ENCODE assay signal across 9 cellular contexts in genomic region chr18:34729264-34729663, GRCh38. TPM values are rescaled to one million over a fixed set of nuclear protein-coding genes. Genes with fewer than 3 reads are reported as not detected.
DNase-seq lines count a peak whose midpoint lies in the region; ATAC-seq, FAIRE-seq and TF ChIP-seq lines count a peak whose summit lies in the region.
"Had no signal": no experiment of that assay in that cellular context is flagged by ENCODE, and none has a peak within 500 bp of the region (broad histone marks: within the 10 kb centered on the region; RNA-seq: fewer than 3 reads in every experiment).

No MANE protein-coding gene starts in this region.

- H3K4me3 Mint-ChIP-seq in neural progenitor cell, result no peak overlapping the region
- no peak overlapping the region for H3K4me3 Mint-ChIP-seq in CD8-positive, alpha-beta memory T cell
- H3K4me3 Mint-ChIP-seq: immature natural killer cell had no signal

- TF ChIP-seq CTCF in H1 (IDR thresholded peaks at IDR 0.05; ENCODE audit: control extremely low read depth in 1 of 3, insufficient read depth in 1 of 3, low read depth in 1 of 3, low read length in 3 of 3) (peak; percentile 13 to 80 (median 54)), neural progenitor cell (IDR thresholded peaks at IDR 0.05) (peak; percentile 72)

- no peak overlapping the region for H3K56ac ChIP-seq in H1 (replicated peaks; ENCODE audit: insufficient read length, low read depth, low read length)

- H3K4me3 ChIP-seq in H1 (ENCODE audit: extremely low read depth in 1 of 4, insufficient read depth in 2 of 4, low read depth in 3 of 4, low read length in 4 of 4), result no peak overlapping the region
- H3K4me3 ChIP-seq in neural progenitor cell, result no peak overlapping the region
- H3K4me3 ChIP-seq in CD8-positive, alpha-beta memory T cell (ENCODE audit: low read length), result no peak overlapping the region

- peaks cover 23% of the 10 kb centered on the region for H3K9me3 Mint-ChIP-seq in neural progenitor cell
- peaks cover 0 to 5% (median 2%) of the 10 kb centered on the region in 5 donors for H3K9me3 Mint-ChIP-seq in CD8-positive, alpha-beta memory T cell
- H3K9me3 Mint-ChIP-seq: immature natural killer cell had no signal

- H3K36me3 ChIP-seq in H1 (ENCODE audit: control insufficient read depth in 2 of 4, insufficient read depth in 4 of 4, low read length in 3 of 4) (no peaks in the 10 kb centered on the region), neural progenitor cell (no peaks in the 10 kb centered on the region)
- no peaks in the 10 kb centered on the region for H3K36me3 ChIP-seq in CD8-positive, alpha-beta memory T cell (ENCODE audit: insufficient read depth, low read length)

- POLR2A ChIA-PET in H1 (lab: Charles Lee; ENCODE audit: partially characterized antibody), result no interaction called here
- POLR2A ChIA-PET in CD8-positive, alpha-beta memory T cell (lab: Charles Lee), result no interaction called here

- H3K4me2 ChIP-seq in H1 (ENCODE audit: insufficient read depth in 1 of 2, low read depth in 2 of 2, low read length in 2 of 2) (no peak overlapping the region), neural progenitor cell (no peak overlapping the region)

- CTCF ChIA-PET in H1 (lab: Charles Lee; ENCODE audit: partially characterized antibody), result interaction anchor here (0.7 to 3.9 kb wide), 23 partner anchors 9 to 284 kb away, joined by 3 to 27 read pairs (median 4); partner anchors contain the start of gene DTNA
- CTCF ChIA-PET in CD8-positive, alpha-beta memory T cell (lab: Charles Lee), result no interaction called here

- no peak overlapping the region for H2BK12ac ChIP-seq in H1 (ENCODE audit: low read depth, low read length)

- no peak overlapping the region for H2AK5ac ChIP-seq in H1 (ENCODE audit: low read depth, low read length)

- H3K79me2 ChIP-seq in H1 (ENCODE audit: control insufficient read depth in 1 of 2, insufficient read depth in 2 of 2, low read length in 2 of 2) (no peaks in the 10 kb centered on the region), neural progenitor cell (ENCODE audit: low read depth) (no peaks in the 10 kb centered on the region)

- H2BK20ac ChIP-seq in H1 (ENCODE audit: low read length), result no peak overlapping the region

- H3K27ac Mint-ChIP-seq in neural progenitor cell, result no peak overlapping the region
- H3K27ac Mint-ChIP-seq in CD8-positive, alpha-beta memory T cell, result no peak overlapping the region

- 14% methylated on average over 2 of the region's 2 CpGs; no CpG with 5 or more reads in 1 of the 2 experiments for WGBS in H1 (ENCODE audit: extremely low coverage in 1 of 2, insufficient coverage in 1 of 2, insufficient read length in 1 of 2, insufficient replicate concordance in 2 of 2, low coverage in 1 of 2, low lambda C conversion rate in 2 of 2, missing lambda C conversion rate in 1 of 2), 2 experiments

- peak; percentile 100 for FAIRE-seq in H1 (lab: Jason Lieb, UNC)

- no peak overlapping the region for H3K23ac ChIP-seq in H1 (ENCODE audit: insufficient read length)

- no peak overlapping the region for H4K5ac ChIP-seq in H1 (ENCODE audit: insufficient read length, low read depth, low read length)

- H3K14ac ChIP-seq in H1 (ENCODE audit: insufficient read length), result no peak overlapping the region

- DNase-seq in D341Med (ENCODE audit: low spot score), result peak; percentile 62
- peak; percentile 47 for DNase-seq in NCI-H1105 (lab: John Stamatoyannopoulos, UW)
- DNase-seq in H1 (ENCODE audit: low read depth in 1 of 2, low spot score in 2 of 2), result peak in 1 of 2 experiments; percentile 27
- DNase-seq in neural progenitor cell (ENCODE audit: low spot score), result peak; percentile 70
- DNase-seq in cortex of kidney (lab: John Stamatoyannopoulos, UW), result no peak
- no peak for DNase-seq in CD8-positive, alpha-beta memory T cell

- no peak overlapping the region for H3K18ac ChIP-seq in H1 (ENCODE audit: extremely low read depth, low read length)

- no peak overlapping the region for H3K9ac ChIP-seq in H1 (replicated peaks in 1 of 4; ENCODE audit: extremely low read depth in 1 of 4, low read depth in 3 of 4, low read length in 3 of 4)
- no peak overlapping the region for H3K9ac ChIP-seq in neural progenitor cell

- H3K4me1 ChIP-seq in H1 (replicated peaks in 1 of 4; ENCODE audit: control insufficient read depth in 3 of 4, insufficient read depth in 4 of 4, low read length in 3 of 4) (peaks cover 0 to 5% (median 1%) of the 10 kb centered on the region in 4 experiments; a peak in 3 of 7 replicates), neural progenitor cell (peaks cover 6% of the 10 kb centered on the region)
- no peaks in the 10 kb centered on the region for H3K4me1 ChIP-seq in CD8-positive, alpha-beta memory T cell (ENCODE audit: insufficient read depth, low read length)

- no peak overlapping the region for H2BK120ac ChIP-seq in H1 (replicated peaks; ENCODE audit: low read depth, low read length)

- H3K4me1 Mint-ChIP-seq in neural progenitor cell, result no peaks in the 10 kb centered on the region
- H3K4me1 Mint-ChIP-seq in CD8-positive, alpha-beta memory T cell, result no peaks in the 10 kb centered on the region

- H2BK5ac ChIP-seq in H1 (ENCODE audit: low read depth, low read length), result no peak overlapping the region

- H4K91ac ChIP-seq in H1 (replicated peaks; ENCODE audit: insufficient read length, low read length), result no peak overlapping the region

- no peak overlapping the region for H3K4ac ChIP-seq in H1 (replicated peaks; ENCODE audit: insufficient read length, low read depth, low read length)

- H3K27ac ChIP-seq in H1 (ENCODE audit: low read depth, low read length) (no peak overlapping the region), neural progenitor cell (no peak overlapping the region)
- H3K27ac ChIP-seq in CD8-positive, alpha-beta memory T cell (ENCODE audit: low read depth, low read length), result no peak overlapping the region

- peaks cover 3% of the 10 kb centered on the region for H3K27me3 Mint-ChIP-seq in neural progenitor cell (ENCODE audit: insufficient read depth, low read depth)
- H3K27me3 Mint-ChIP-seq in CD8-positive, alpha-beta memory T cell, result peaks cover 0 to 3% of the 10 kb centered on the region in 2 donors

- TF ChIP-seq EP300 in H1 (IDR thresholded peaks at IDR 0.05; ENCODE audit: borderline replicate concordance in 1 of 2, low read depth in 2 of 2, low read length in 2 of 2), result no peak

- H3K23me2 ChIP-seq in H1 (ENCODE audit: low read depth, low read length), result no peaks in the 10 kb centered on the region

- ATAC-seq in GM21367 (IDR thresholded peaks at IDR 0.05; ENCODE audit: unreplicated experiment), result peak; percentile 95
- no peak for ATAC-seq in GM21528 (IDR thresholded peaks at IDR 0.05; ENCODE audit: low FRiP score, unreplicated experiment)

- H3K79me1 ChIP-seq in H1 (ENCODE audit: low read depth, low read length), result no peaks in the 10 kb centered on the region

- no peak overlapping the region for H2BK15ac ChIP-seq in H1 (ENCODE audit: low read length)

- no peaks in the 10 kb centered on the region for H3K9me3 ChIP-seq in H1 (ENCODE audit: insufficient read depth in 2 of 2, low read depth in 1 of 2, low read length in 1 of 2)
- H3K9me3 ChIP-seq in neural progenitor cell (ENCODE audit: low read depth), result peaks cover 11% of the 10 kb centered on the region
- H3K9me3 ChIP-seq in CD8-positive, alpha-beta memory T cell (ENCODE audit: low read length), result no peaks in the 10 kb centered on the region

- peaks cover 14% of the 10 kb centered on the region for H3K36me3 Mint-ChIP-seq in neural progenitor cell
- H3K36me3 Mint-ChIP-seq in CD8-positive, alpha-beta memory T cell, result no peaks in the 10 kb centered on the region

- H2AFZ ChIP-seq in H1 (ENCODE audit: low read length) (0 out of 2 replicates have a peak overlapping the region, but pooled peaks have one; percentile 22), neural progenitor cell (replicated peaks) (peak overlapping the region; percentile 55)

- H3K27me3 ChIP-seq in H1 (replicated peaks in 1 of 4; ENCODE audit: control insufficient read depth in 3 of 4, extremely low read depth in 1 of 4, insufficient read depth in 3 of 4, low read length in 3 of 4), result no peaks in the 10 kb centered on the region
- H3K27me3 ChIP-seq in neural progenitor cell, result no peaks in the 10 kb centered on the region
- no peaks in the 10 kb centered on the region for H3K27me3 ChIP-seq in CD8-positive, alpha-beta memory T cell (ENCODE audit: insufficient read depth, low read length, poor library complexity, severe bottlenecking)

- H4K8ac ChIP-seq in H1 (ENCODE audit: extremely low read depth, insufficient read depth, low read length), result no peak overlapping the region

- no peaks in the 10 kb centered on the region for H3F3A ChIP-seq in neural progenitor cell (ENCODE audit: low read depth)

- peak; percentile 43 to 51; a peak in 3 of 4 replicates for TF ChIP-seq RAD21 in H1 (IDR thresholded peaks at IDR 0.05 in 1 of 2, conservative IDR thresholded peaks at IDR 0.05 in 1 of 2; ENCODE audit: low read depth in 2 of 2, low read length in 2 of 2)

- H4K20me1 ChIP-seq in H1 (replicated peaks in 1 of 2; ENCODE audit: control insufficient read depth in 1 of 2, insufficient read depth in 2 of 2, low read length in 2 of 2), result no peaks in the 10 kb centered on the region
- H4K20me1 ChIP-seq in neural progenitor cell (ENCODE audit: low read depth), result no peaks in the 10 kb centered on the region

- TF ChIP-seq POLR2A in H1 (IDR thresholded peaks at IDR 0.05; ENCODE audit: control extremely low read depth in 1 of 2, low read depth in 2 of 2, low read length in 2 of 2), result no peak

TF ChIP-seq in H1, 55 proteins besides CTCF, POLR2A, EP300 and RAD21:
- no peak for TF ChIP-seq EZH2 (IDR thresholded peaks at IDR 0.05; ENCODE audit: low read depth, low read length, severe bottlenecking)
- 0 out of 2 replicates have a peak, but pooled peaks have one; percentile 31 for TF ChIP-seq YY1 (IDR thresholded peaks at IDR 0.05; ENCODE audit: low read depth, low read length)
- peak; percentile 79 for TF ChIP-seq TEAD4 (IDR thresholded peaks at IDR 0.05; ENCODE audit: low read depth, low read length)

RNA-seq across cellular contexts. Expression of gene DTNA, which starts 19.2 kb away (rescaled TPM):
- 29.0 and 32.7 TPM in 2 replicates for total RNA-seq in H1 (2021; fragmentation: NEBNext Ultra II Directional; extraction: Animal tissue kit (Norgen Biotek cat#: 25700))
- 17.2 and 30.2 TPM in 2 replicates for polyA plus RNA-seq in H1 (2011; rRNA removed)
- 26.5 TPM for polyA plus RNA-seq in H1 (2011; cell fraction: cytosol; rRNA removed)
- 26.8 TPM for polyA plus RNA-seq in H1 (2011; cell fraction: nucleus; rRNA removed)
- 16.2 to 31.9 TPM (median 25.0 TPM) in 4 replicates for polyA plus RNA-seq in H1 (2012, experiment 1 of 2)
- polyA plus RNA-seq in H1 (2012, experiment 2 of 2), result 1.9 TPM
- 15.9 TPM for polyA plus RNA-seq in H1 (2013, experiment 1 of 2)
- 15.1 TPM for polyA plus RNA-seq in H1 (2013, experiment 2 of 2)
- polyA minus RNA-seq in H1 (2011; rRNA and poly(A)+ RNA removed), result 71.3 and 92.7 TPM in 2 replicates
- 12.8 TPM for polyA minus RNA-seq in H1 (2011; cell fraction: cytosol; rRNA and poly(A)+ RNA removed)
- polyA minus RNA-seq in H1 (2011; cell fraction: nucleus; rRNA and poly(A)+ RNA removed), result 64.0 TPM
- total RNA-seq in neural progenitor cell (ENCODE audit: low replicate concordance), result 10.0 and 15.0 TPM in 2 replicates
- total RNA-seq in CD8-positive, alpha-beta memory T cell, result not detected
- polyA plus RNA-seq in CD8-positive, alpha-beta memory T cell, result not detected

Comparison
In these comparisons a context has a peak if more than half of its experiments do, and no peak if none do; other contexts are left out.
1. DNase-seq: peak in D341Med (single experiment), NCI-H1105 (single experiment) and neural progenitor cell (single experiment); none in cortex of kidney (single experiment) and CD8-positive, alpha-beta memory T cell (0 of 5).
2. RNA of gene DTNA, which starts 19.2 kb away (total RNA-seq): 29.0 to 32.7 TPM in H1 and 10.0 to 15.0 TPM in neural progenitor cell; not detected in CD8-positive, alpha-beta memory T cell; every median in the first group is over 10 times any median in the second.